Comparison of ENCODE assay signal across 10 cellular contexts in genomic region chr15:98953000-98953776, GRCh38. TPM values are rescaled to one million over a fixed set of nuclear protein-coding genes. Genes with fewer than 3 reads are reported as not detected.
DNase-seq lines count a peak whose midpoint lies in the region; ATAC-seq, FAIRE-seq and TF ChIP-seq lines count a peak whose summit lies in the region.
"Had no signal": no experiment of that assay in that cellular context is flagged by ENCODE, and none has a peak within 500 bp of the region (broad histone marks: within the 10 kb centered on the region; RNA-seq: fewer than 3 reads in every experiment).

No MANE protein-coding gene starts in this region.

- no peak for TF ChIP-seq EP300 in sigmoid colon (IDR thresholded peaks at IDR 0.05)

- H3K27ac ChIP-seq in caudate nucleus (ENCODE audit: low read depth, low read length) (peak overlapping the region; percentile 89), sigmoid colon (peak overlapping the region; percentile 80 to 92 (median 84))

- WGBS in sigmoid colon, 2 donors, result 71 to 88% methylated on average over 19 of the region's 19 CpGs

- TF ChIP-seq POLR2A in sigmoid colon (IDR thresholded peaks at IDR 0.05), result no peak
- no peak for TF ChIP-seq POLR2A in GM12892 (IDR thresholded peaks at IDR 0.05; ENCODE audit: low read depth, low read length)

- no peak overlapping the region for H3K4me3 ChIP-seq in sigmoid colon

- intact Hi-C loops in sigmoid colon (cut with DNase I), result no loop called here

- no peak for TF ChIP-seq CTCF in sigmoid colon (IDR thresholded peaks at IDR 0.05)

- no peaks in the 10 kb centered on the region for H3K27me3 ChIP-seq in sigmoid colon

- H3K9me3 ChIP-seq in sigmoid colon, result no peaks in the 10 kb centered on the region

- DNase-seq in caudate nucleus (lab: John Stamatoyannopoulos, UW), result no peak
- no peak for DNase-seq in sigmoid colon
- DNase-seq in EL, result no peak
- DNase-seq in HK-2 (ENCODE audit: unreplicated experiment), result no peak
- DNase-seq in GM12892 (ENCODE audit: insufficient read length), result no peak

- peaks cover 13 to 44% (median 26%) of the 10 kb centered on the region in 4 donors for H3K36me3 ChIP-seq in sigmoid colon

- no peak for FAIRE-seq in GM12892 (lab: Jason Lieb, UNC)

- H3K4me1 ChIP-seq in sigmoid colon, result peaks cover 0 to 57% (median 49%) of the 10 kb centered on the region in 4 donors

- peak; percentile 48 for ATAC-seq in GM18868 (IDR thresholded peaks at IDR 0.05; ENCODE audit: unreplicated experiment)
- peak; percentile 32 for ATAC-seq in HG03060 (IDR thresholded peaks at IDR 0.05; ENCODE audit: low read depth, unreplicated experiment)
- no peak for ATAC-seq in HG02759 (IDR thresholded peaks at IDR 0.05; ENCODE audit: unreplicated experiment)
- ATAC-seq: Panc1 had no signal

RNA-seq across cellular contexts. Expression of gene PGPEP1L, which starts 54.4 kb away (rescaled TPM):
- total RNA-seq in sigmoid colon, result under 1 TPM in 2 of 4 donors, not detected in 2; 0.36 to 0.54 TPM
- polyA plus RNA-seq in sigmoid colon, result not detected
- not detected for polyA plus RNA-seq in GM12892 (2012; ENCODE audit: missing spikeins)
- total RNA-seq: pulmonary artery endothelial cell had no signal
